ENCODE assay signal across 8 cellular contexts in the genomic region with DNA sequence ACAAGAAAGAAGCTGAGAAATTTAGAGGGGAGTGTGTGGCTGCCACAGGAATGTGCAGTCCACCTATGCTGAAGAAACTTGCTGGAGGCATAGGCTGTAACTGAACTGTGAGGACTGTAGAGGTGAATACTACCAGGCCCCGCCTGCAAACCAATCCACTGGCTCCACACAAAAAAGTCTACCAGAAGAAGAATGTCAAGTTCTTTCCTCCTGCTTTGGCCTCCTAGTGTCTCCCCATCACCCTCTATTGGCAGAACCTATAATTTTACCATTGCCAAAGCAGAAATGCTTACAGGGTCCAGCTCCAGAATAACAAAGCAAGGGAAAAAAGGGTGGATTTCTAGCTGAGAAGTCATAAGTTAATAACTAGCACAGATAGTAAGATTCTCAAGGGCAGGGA. TPM values are rescaled to one million over a fixed set of nuclear protein-coding genes. Genes with fewer than 3 reads are reported as not detected.
DNase-seq lines count a peak whose midpoint lies in the region; ATAC-seq and TF ChIP-seq lines count a peak whose summit lies in the region.

No MANE protein-coding gene starts in this region.

- peak; percentile 9 for TF ChIP-seq CTCF in GM20000 (IDR thresholded peaks at IDR 0.05; ENCODE audit: extremely low read depth, missing control alignments)
- peak; percentile 29 for TF ChIP-seq CTCF in fibroblast of the aortic adventitia (IDR thresholded peaks at IDR 0.05; ENCODE audit: insufficient read depth, low read length)

- DNase-seq in EH (ENCODE audit: low read depth) = peak; percentile 44
- peak; percentile 26 for DNase-seq in GM20000 (ENCODE audit: low spot score)
- DNase-seq in NAMALWA (ENCODE audit: low spot score) = peak; percentile 63
- DNase-seq in fibroblast of the aortic adventitia (ENCODE audit: low read depth) = peak; percentile 8
- no peak for DNase-seq in amygdala (lab: John Stamatoyannopoulos, UW)
- DNase-seq in NCI-H1105 treated with DMSO at 0.1 percent for 48 hours (lab: John Stamatoyannopoulos, UW) = no peak

- H3K4me3 ChIP-seq in fibroblast of the aortic adventitia (ENCODE audit: low read depth, low read length) = no peak overlapping the region

- no peak for ATAC-seq in HG02852 (IDR thresholded peaks at IDR 0.05; ENCODE audit: unreplicated experiment)
- ATAC-seq in GM21367 (IDR thresholded peaks at IDR 0.05; ENCODE audit: unreplicated experiment) = no peak

RNA-seq across cellular contexts. Expression of gene ATP5MC3, which starts 5.9 kb away (rescaled TPM):
- 61.2 and 168 TPM in 2 replicates for total RNA-seq in fibroblast of the aortic adventitia (ENCODE audit: low replicate concordance)

RNA-seq across cellular contexts. Expression of gene ATF2, which starts 19.4 kb away (rescaled TPM):
- total RNA-seq in fibroblast of the aortic adventitia (ENCODE audit: low replicate concordance) = 68.1 and 98.2 TPM in 2 replicates

Comparison
In these comparisons a context has a peak if more than half of its experiments do, and no peak if none do; other contexts are left out.
1. DNase-seq: peak in EH (single experiment), GM20000 (single experiment), NAMALWA (single experiment) and fibroblast of the aortic adventitia (single experiment); none in amygdala (0 of 56) and NCI-H1105 treated with DMSO at 0.1 percent for 48 hours (single experiment).